Comparison of ENCODE assay signal across 19 cellular contexts in genomic region chr2:212936572-212936971, GRCh38.
"Had no signal": no experiment of that assay in that cellular context is flagged by ENCODE, and none has a peak within 500 bp of the region (broad histone marks: within the 10 kb centered on the region; RNA-seq: fewer than 3 reads in every experiment).

No MANE protein-coding gene starts in this region.

- DNase-seq: activated CD8-positive, alpha-beta memory T cell treated with anti-CD3 and anti-CD28 coated beads, Interleukin-2, amount 10 ng/mL, durations not matched to agents 7 days and 5 days; activated effector memory CD4-positive, alpha-beta T cell treated with anti-CD3 and anti-CD28 coated beads, Interleukin-2, amount 50 U/mL, for 16 hours; activated T-cell treated with anti-CD3 and anti-CD28 coated beads, Interleukin-2, amount 50 U/mL, for 4 hours; amygdala; brain microvascular endothelial cell; cerebellar nuclear complex; dermis blood vessel endothelial cell; foreskin fibroblast; heart left ventricle; islet precursor cell; left ventricle myocardium superior; mesenchymal stem cell; stimulated activated CD4-positive, alpha-beta T cell treated with anti-CD3 and anti-CD28 coated beads, Interleukin-12 subunit alpha, Interleukin-12 subunit beta, amount 100 ng/mL, for 4 hours; stimulated activated CD8-positive, alpha-beta memory T cell treated with anti-CD3 and anti-CD28 coated beads, Interleukin-4, amount 100 ng/mL, for 48 hours; stimulated activated naive CD8-positive, alpha-beta T cell treated with anti-CD3 and anti-CD28 coated beads, Interleukin-15, amount 100 ng/mL, for 72 hours; uterus had no signal

- H3K27ac ChIP-seq: brain microvascular endothelial cell, esophagus muscularis mucosa, heart left ventricle, thoracic aorta, uterus had no signal

- H3K36me3 ChIP-seq: brain microvascular endothelial cell, esophagus muscularis mucosa, heart left ventricle, thoracic aorta, uterus had no signal

- H3K4me1 ChIP-seq: uterus had no signal

- H3K4me3 ChIP-seq: esophagus muscularis mucosa, heart left ventricle, thoracic aorta, uterus had no signal

- H3K27me3 ChIP-seq: brain microvascular endothelial cell, esophagus muscularis mucosa, heart left ventricle, uterus had no signal

- H3K9me3 ChIP-seq: esophagus muscularis mucosa, heart left ventricle, thoracic aorta, uterus had no signal

- ATAC-seq: activated CD4-positive, CD25-positive, alpha-beta regulatory T cell treated with anti-CD3 and anti-CD28 coated beads, Interleukin-2, amount 50 U/mL, for 24 hours; activated CD8-positive, alpha-beta memory T cell treated with anti-CD3 and anti-CD28 coated beads, Interleukin-2, amount 10 ng/mL, durations not matched to agents 7 days and 5 days; activated T-cell treated with anti-CD3 and anti-CD28 coated beads, Interleukin-2, amount 50 U/mL, for 4 hours; stimulated activated naive CD8-positive, alpha-beta T cell treated with anti-CD3 and anti-CD28 coated beads, Interleukin-15, amount 100 ng/mL, for 72 hours had no signal
